12 cellular contexts compared by ENCODE assay signal in the genomic region with DNA sequence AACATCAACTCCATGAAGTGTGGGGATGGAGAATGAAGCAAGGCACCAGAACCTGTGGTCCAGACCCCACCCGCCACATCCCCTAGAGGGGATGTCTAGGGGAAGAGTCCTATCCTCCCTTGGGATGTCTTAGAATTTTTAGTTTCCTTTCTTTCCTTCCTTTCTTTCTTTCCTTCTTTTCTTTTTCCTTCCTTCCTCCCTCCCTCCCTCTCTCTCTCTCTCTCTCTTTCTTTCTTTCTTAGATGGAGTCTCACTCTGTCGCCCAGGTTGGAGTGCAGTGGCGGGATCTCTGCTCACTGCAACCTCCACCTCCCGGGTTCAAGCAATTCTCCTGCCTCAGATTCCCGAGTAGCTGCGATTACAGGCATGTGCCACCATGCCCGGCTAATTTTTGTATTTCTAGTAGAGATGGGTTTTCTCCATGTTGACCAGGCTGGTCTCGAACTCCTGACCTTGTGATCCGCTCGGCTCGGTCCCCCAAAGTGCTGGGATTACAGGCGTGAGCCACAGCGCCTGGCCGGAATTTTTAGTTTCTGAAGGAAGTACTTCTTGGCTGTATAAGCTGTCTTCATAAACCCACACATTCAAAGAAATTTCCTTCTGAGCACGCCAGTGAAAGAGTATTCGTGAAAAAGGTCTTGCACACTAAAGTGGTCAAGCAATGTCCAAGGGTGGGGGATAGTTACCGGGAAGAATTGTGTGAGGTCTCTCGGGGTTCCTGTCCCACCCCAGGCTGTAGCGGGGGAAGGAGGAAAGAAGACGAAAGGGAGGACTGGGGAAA. TPM values are rescaled to one million over a fixed set of nuclear protein-coding genes. Genes with fewer than 3 reads are reported as not detected.
"Had no signal": no experiment of that assay in that cellular context is flagged by ENCODE, and none has a peak within 500 bp of the region (broad histone marks: within the 10 kb centered on the region; RNA-seq: fewer than 3 reads in every experiment).

No MANE protein-coding gene starts in this region.

- H3K4me3 Mint-ChIP-seq: activated CD8-positive, alpha-beta memory T cell treated with anti-CD3 and anti-CD28 coated beads, Interleukin-2, amount 10 ng/mL, durations not matched to agents 7 days and 5 days; activated T-cell treated with anti-CD3 and anti-CD28 coated beads, Interleukin-2, amount 50 U/mL, for 4 hours; naive B cell; stimulated activated naive CD8-positive, alpha-beta T cell treated with anti-CD3 and anti-CD28 coated beads, Interleukin-15, amount 100 ng/mL, for 72 hours had no signal

- H3K27ac ChIP-seq: dorsolateral prefrontal cortex, esophagus muscularis mucosa, lower lobe of right lung, neutrophil, psoas muscle, testis had no signal

- H3K27me3 ChIP-seq: dorsolateral prefrontal cortex, testis had no signal

- H3K27me3 Mint-ChIP-seq: stimulated activated naive CD8-positive, alpha-beta T cell treated with anti-CD3 and anti-CD28 coated beads, Interleukin-15, amount 100 ng/mL, for 72 hours had no signal

- H3K27ac Mint-ChIP-seq: activated CD8-positive, alpha-beta memory T cell treated with anti-CD3 and anti-CD28 coated beads, Interleukin-2, amount 10 ng/mL, durations not matched to agents 7 days and 5 days; stimulated activated naive CD8-positive, alpha-beta T cell treated with anti-CD3 and anti-CD28 coated beads, Interleukin-15, amount 100 ng/mL, for 72 hours had no signal

- H3K4me1 Mint-ChIP-seq: activated CD8-positive, alpha-beta memory T cell treated with anti-CD3 and anti-CD28 coated beads, Interleukin-2, amount 10 ng/mL, durations not matched to agents 7 days and 5 days had no signal

- H3K36me3 Mint-ChIP-seq: activated CD8-positive, alpha-beta memory T cell treated with anti-CD3 and anti-CD28 coated beads, Interleukin-2, amount 10 ng/mL, durations not matched to agents 7 days and 5 days; naive B cell had no signal

- H3K4me3 ChIP-seq: dorsolateral prefrontal cortex, esophagus muscularis mucosa, lower lobe of right lung, psoas muscle had no signal

- H3K4me1 ChIP-seq: lower lobe of right lung, psoas muscle, testis had no signal

- H3K9me3 Mint-ChIP-seq: activated T-cell treated with anti-CD3 and anti-CD28 coated beads, Interleukin-2, amount 50 U/mL, for 4 hours; naive B cell; stimulated activated naive CD8-positive, alpha-beta T cell treated with anti-CD3 and anti-CD28 coated beads, Interleukin-15, amount 100 ng/mL, for 72 hours had no signal

- H3K36me3 ChIP-seq: esophagus muscularis mucosa, lower lobe of right lung, neutrophil had no signal

- H3K9me3 ChIP-seq: esophagus muscularis mucosa, lower lobe of right lung, neutrophil, psoas muscle, testis had no signal

RNA-seq across cellular contexts. Expression of gene LEFTY2, which starts 20.8 kb away (rescaled TPM):
- total RNA-seq: activated CD8-positive, alpha-beta memory T cell treated with anti-CD3 and anti-CD28 coated beads, Interleukin-2, amount 10 ng/mL, durations not matched to agents 7 days and 5 days; activated T-cell treated with anti-CD3 and anti-CD28 coated beads, Interleukin-2, amount 50 U/mL, for 4 hours; bronchial epithelial cell; T-helper 2 cell treated with Interferon-gamma antibody and Interleukin-4, amounts not matched to agents 100 ng/mL and 5 ng/mL, for 36 hours had no signal
